ENCODE assay signal across 21 cellular contexts in the genomic region with DNA sequence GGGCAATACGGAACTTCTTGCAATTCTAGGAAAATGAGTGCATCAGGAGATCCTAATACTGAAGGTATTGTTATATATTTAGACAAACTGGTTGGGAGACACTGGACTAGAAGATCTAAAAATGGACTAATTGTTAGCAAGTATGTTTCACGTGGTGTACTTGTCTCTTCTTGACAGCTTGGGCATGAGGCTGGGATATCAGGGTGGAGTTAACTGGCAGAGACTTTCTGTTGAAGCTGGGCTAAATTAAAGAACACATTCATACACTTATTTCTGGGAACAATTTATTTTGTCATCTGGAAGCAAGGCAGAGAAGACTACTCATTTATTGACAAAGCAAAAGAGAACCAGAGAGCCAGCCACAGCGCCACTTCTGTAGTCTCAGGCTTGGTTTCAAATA. TPM values are rescaled to one million over a fixed set of nuclear protein-coding genes. Genes with fewer than 3 reads are reported as not detected.
DNase-seq lines count a peak whose midpoint lies in the region; ATAC-seq and TF ChIP-seq lines count a peak whose summit lies in the region.
"Had no signal": no experiment of that assay in that cellular context is flagged by ENCODE, and none has a peak within 500 bp of the region (broad histone marks: within the 10 kb centered on the region; RNA-seq: fewer than 3 reads in every experiment).

No MANE protein-coding gene starts in this region.

- no peaks in the 10 kb centered on the region for H3K9me3 ChIP-seq in effector memory CD4-positive, alpha-beta T cell (ENCODE audit: control insufficient read depth, low read length)
- H3K9me3 ChIP-seq: Peyer's patch, uterus had no signal

- H3K27me3 Mint-ChIP-seq in WTC11 (ENCODE audit: low read depth) = no peaks in the 10 kb centered on the region
- H3K27me3 Mint-ChIP-seq in nephron progenitor cell (ENCODE audit: low read depth, poor library complexity) = no peaks in the 10 kb centered on the region
- H3K27me3 Mint-ChIP-seq: activated CD8-positive, alpha-beta T cell treated with anti-CD3 and anti-CD28 coated beads for 36 hours; activated naive CD8-positive, alpha-beta T cell had no signal

- POLR2A ChIA-PET in WTC11 (lab: Charles Lee) = no interaction called here

- H3K27ac ChIP-seq in effector memory CD4-positive, alpha-beta T cell (ENCODE audit: insufficient read depth, low read length, poor library complexity, severe bottlenecking) = no peak overlapping the region
- H3K27ac ChIP-seq: Peyer's patch, uterus had no signal

- TF ChIP-seq CTCF in WTC11 (IDR thresholded peaks at IDR 0.05) = no peak
- TF ChIP-seq CTCF in nephron progenitor cell (IDR thresholded peaks at IDR 0.05) = no peak

- H3K36me3 Mint-ChIP-seq in WTC11 = peaks cover 43% of the 10 kb centered on the region
- peaks cover 61% of the 10 kb centered on the region for H3K36me3 Mint-ChIP-seq in nephron progenitor cell (ENCODE audit: low read depth)

- intact Hi-C loops in Right ventricle myocardium superior (cut with DNase I) (no loop called here), left colon (cut with DNase I, micrococcal nuclease) (no loop called here)

- H3K27me3 ChIP-seq in effector memory CD4-positive, alpha-beta T cell (replicated peaks; ENCODE audit: control insufficient read depth, insufficient read depth, low read length, poor library complexity, severe bottlenecking) = no peaks in the 10 kb centered on the region
- H3K27me3 ChIP-seq: Peyer's patch, uterus had no signal

- CTCF ChIA-PET in WTC11 (lab: Charles Lee) = no interaction called here

- H3K4me3 Mint-ChIP-seq in WTC11 (no peak overlapping the region), nephron progenitor cell (no peak overlapping the region)
- H3K4me3 Mint-ChIP-seq: activated CD8-positive, alpha-beta T cell treated with anti-CD3 and anti-CD28 coated beads for 36 hours; activated naive CD8-positive, alpha-beta T cell; activated T-cell treated with anti-CD3 and anti-CD28 coated beads, Interleukin-2, amount 50 U/mL, for 72 hours; brain; CD14-positive monocyte had no signal

- H3K27ac Mint-ChIP-seq in WTC11 = peak overlapping the region; percentile 37; the same call in 1 of the 2 replicates
- H3K27ac Mint-ChIP-seq in nephron progenitor cell = peak overlapping the region; percentile 80
- H3K27ac Mint-ChIP-seq: activated CD8-positive, alpha-beta T cell treated with anti-CD3 and anti-CD28 coated beads for 36 hours; activated naive CD8-positive, alpha-beta T cell; activated T-cell treated with anti-CD3 and anti-CD28 coated beads, Interleukin-2, amount 50 U/mL, for 72 hours had no signal

- ATAC-seq in WTC11 (no peak), Right ventricle myocardium superior (ENCODE audit: poor library complexity) (peak; percentile 79), left colon (no peak)
- ATAC-seq: activated CD8-positive, alpha-beta T cell treated with anti-CD3 and anti-CD28 coated beads for 36 hours; activated T-cell treated with anti-CD3 and anti-CD28 coated beads, Interleukin-2, amount 50 U/mL, for 72 hours had no signal

- H3K4me3 ChIP-seq in effector memory CD4-positive, alpha-beta T cell (ENCODE audit: insufficient read depth, low read depth, low read length, poor library complexity, severe bottlenecking) = no peak overlapping the region
- H3K4me3 ChIP-seq: Peyer's patch, uterus had no signal

- no peaks in the 10 kb centered on the region for H3K4me1 ChIP-seq in effector memory CD4-positive, alpha-beta T cell (ENCODE audit: control insufficient read depth, insufficient read depth, low read length, poor library complexity, severe bottlenecking)
- H3K4me1 ChIP-seq: Peyer's patch, uterus had no signal

- H3K4me1 Mint-ChIP-seq in WTC11 = no peaks in the 10 kb centered on the region
- peaks cover 25% of the 10 kb centered on the region for H3K4me1 Mint-ChIP-seq in nephron progenitor cell

- no peaks in the 10 kb centered on the region for H3K9me3 Mint-ChIP-seq in WTC11
- H3K9me3 Mint-ChIP-seq in nephron progenitor cell = no peaks in the 10 kb centered on the region
- H3K9me3 Mint-ChIP-seq: activated CD8-positive, alpha-beta T cell treated with anti-CD3 and anti-CD28 coated beads for 36 hours; activated T-cell treated with anti-CD3 and anti-CD28 coated beads, Interleukin-2, amount 50 U/mL, for 72 hours; brain had no signal

- DNase-seq in AG08395 (ENCODE audit: low spot score) (peak; percentile 14), WTC11 (ENCODE audit: low spot score) (no peak), Right ventricle myocardium superior (no peak), nephron progenitor cell (no peak), mucosa of gallbladder (ENCODE audit: low spot score) (no peak), DMS53 treated with DMSO at 0.1 percent for 48 hours (lab: John Stamatoyannopoulos, UW; ENCODE audit: unreplicated experiment) (no peak), left colon (no peak)
- no peak for DNase-seq in effector memory CD4-positive, alpha-beta T cell
- DNase-seq: activated CD8-positive, alpha-beta T cell treated with anti-CD3 and anti-CD28 coated beads for 36 hours; activated T-cell treated with anti-CD3 and anti-CD28 coated beads, Interleukin-2, amount 50 U/mL, for 72 hours; HCEC 1CT; kidney; NCI-H2029; NCI-H446; Peyer's patch; retina; T-helper 9 cell; uterus had no signal

- H3K36me3 ChIP-seq in effector memory CD4-positive, alpha-beta T cell (ENCODE audit: control insufficient read depth, insufficient read depth, low read length) = peaks cover 38% of the 10 kb centered on the region
- H3K36me3 ChIP-seq: uterus had no signal

TF ChIP-seq in WTC11, 78 proteins besides CTCF, POLR2A, EP300 and RAD21:
- no peak for TF ChIP-seq ATF6 (CRISPR knock-in tag; IDR thresholded peaks at IDR 0.05)
TF ChIP-seq in WTC11: peak in this region for 0.

RNA-seq across cellular contexts. Expression of gene TYW1, which starts 25.9 kb away (rescaled TPM):
- 14.9 to 15.8 TPM (median 15.3 TPM) in 3 replicates for total RNA-seq in WTC11 (2021)
- 10.0 TPM for total RNA-seq in Right ventricle myocardium superior
- total RNA-seq in mucosa of gallbladder = 14.0 TPM
- total RNA-seq in left colon = 10 to 100 TPM; 16.1 to 17.9 TPM

RNA-seq across cellular contexts. Expression of gene SBDS, which starts 27.1 kb away (rescaled TPM):
- 22.9 to 25.5 TPM (median 24.5 TPM) in 3 replicates for total RNA-seq in WTC11 (2021)
- total RNA-seq in Right ventricle myocardium superior = 180 TPM
- 124 TPM for total RNA-seq in mucosa of gallbladder
- 100 to 1,000 TPM; 128 to 164 TPM for total RNA-seq in left colon
